Comparison of ENCODE assay signal across 29 cellular contexts in the genomic region with DNA sequence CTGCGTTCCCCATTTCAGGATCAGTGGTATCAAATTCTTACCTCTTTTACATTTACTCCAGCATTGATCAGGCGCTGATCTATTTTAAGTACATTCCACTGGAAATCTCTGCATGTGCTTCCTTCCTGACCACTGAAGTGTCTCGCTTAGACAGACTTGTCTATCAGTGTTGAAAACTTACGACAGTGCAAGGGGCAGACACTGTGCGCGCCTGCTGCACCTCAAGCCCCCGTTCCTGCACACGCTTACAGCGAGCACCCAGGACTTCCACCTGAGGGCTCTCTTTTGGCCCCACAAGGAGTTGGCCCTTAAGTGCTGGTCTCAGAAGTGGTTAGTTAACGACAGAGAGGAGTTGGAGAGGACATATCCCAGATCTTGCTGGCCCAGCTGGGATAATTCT.
"Had no signal": no experiment of that assay in that cellular context is flagged by ENCODE, and none has a peak within 500 bp of the region (broad histone marks: within the 10 kb centered on the region; RNA-seq: fewer than 3 reads in every experiment).

No MANE protein-coding gene starts in this region.

- H3K36me3 ChIP-seq: esophagus muscularis mucosa, gastroesophageal sphincter, heart left ventricle, pancreas, thyroid gland, upper lobe of left lung had no signal

- H3K27ac ChIP-seq: esophagus muscularis mucosa, foreskin keratinocyte, gastroesophageal sphincter, hepatocyte, pancreas, thyroid gland, upper lobe of left lung had no signal

- H3K27ac Mint-ChIP-seq: endodermal cell; naive thymus-derived CD4-positive, alpha-beta T cell; stimulated activated naive CD8-positive, alpha-beta T cell treated with anti-CD3 and anti-CD28 coated beads, Interleukin-15, amount 100 ng/mL, for 72 hours had no signal

- H3K4me2 ChIP-seq: hepatocyte, smooth muscle cell had no signal

- H3K9me3 Mint-ChIP-seq: naive thymus-derived CD4-positive, alpha-beta T cell; stimulated activated naive CD8-positive, alpha-beta T cell treated with anti-CD3 and anti-CD28 coated beads, Interleukin-15, amount 100 ng/mL, for 72 hours had no signal

- H3K4me1 ChIP-seq: pancreas, thyroid gland had no signal

- H3K4me3 Mint-ChIP-seq: dendritic cell treated with granulocyte-macrophage colony-stimulating factor and Interleukin-4, amounts not matched to agents 40 ng/mL and 50 ng/mL, for 4 days; endodermal cell; naive thymus-derived CD4-positive, alpha-beta T cell; nephron; stimulated activated naive CD8-positive, alpha-beta T cell treated with anti-CD3 and anti-CD28 coated beads, Interleukin-15, amount 100 ng/mL, for 72 hours had no signal

- H3K27me3 ChIP-seq: esophagus muscularis mucosa, foreskin keratinocyte, gastroesophageal sphincter, heart left ventricle, hepatocyte, pancreas, thyroid gland, upper lobe of left lung had no signal

- H2AFZ ChIP-seq: hepatocyte had no signal

- H3K36me3 Mint-ChIP-seq: naive thymus-derived CD4-positive, alpha-beta T cell had no signal

- H3K27me3 Mint-ChIP-seq: dendritic cell treated with granulocyte-macrophage colony-stimulating factor and Interleukin-4, amounts not matched to agents 40 ng/mL and 50 ng/mL, for 4 days had no signal

- ATAC-seq: gastroesophageal sphincter; left lobe of liver; naive thymus-derived CD4-positive, alpha-beta T cell; pancreas; sciatic nerve; stimulated activated naive CD8-positive, alpha-beta T cell treated with anti-CD3 and anti-CD28 coated beads, Interleukin-15, amount 100 ng/mL, for 72 hours had no signal

- DNase-seq: caudate nucleus; cerebellar nuclear complex; effector CD8-positive, alpha-beta T cell; endodermal cell; foreskin keratinocyte; heart left ventricle; mesendoderm; midbrain; naive thymus-derived CD4-positive, alpha-beta T cell; nucleus accumbens; pancreas; retina; stimulated activated CD4-positive, alpha-beta T cell treated with anti-CD3 and anti-CD28 coated beads, Interleukin-12 subunit alpha, Interleukin-12 subunit beta, amount 100 ng/mL, for 4 hours; stimulated activated CD4-positive, alpha-beta T cell treated with anti-CD3 and anti-CD28 coated beads, Interleukin-1b, Interleukin-23, amount 100 ng/mL, for 48 hours; stimulated activated CD4-positive, alpha-beta T cell treated with anti-CD3 and anti-CD28 coated beads, Interleukin-4, amount 100 ng/mL, for 1 hour; stimulated activated CD8-positive, alpha-beta memory T cell treated with anti-CD3 and anti-CD28 coated beads, Interleukin-4, amount 100 ng/mL, for 48 hours; stimulated activated naive CD4-positive, alpha-beta T cell; stimulated activated naive CD8-positive, alpha-beta T cell treated with anti-CD3 and anti-CD28 coated beads, Interleukin-15, amount 100 ng/mL, for 72 hours; thyroid gland; upper lobe of left lung had no signal

- H3K9me3 ChIP-seq: esophagus muscularis mucosa, gastroesophageal sphincter, pancreas, thyroid gland, upper lobe of left lung had no signal

- H3K4me3 ChIP-seq: esophagus muscularis mucosa, gastroesophageal sphincter, heart left ventricle, hepatocyte, lung, pancreas, smooth muscle cell, thyroid gland, upper lobe of left lung had no signal
